ENCODE assay signal across 17 cellular contexts in the genomic region with DNA sequence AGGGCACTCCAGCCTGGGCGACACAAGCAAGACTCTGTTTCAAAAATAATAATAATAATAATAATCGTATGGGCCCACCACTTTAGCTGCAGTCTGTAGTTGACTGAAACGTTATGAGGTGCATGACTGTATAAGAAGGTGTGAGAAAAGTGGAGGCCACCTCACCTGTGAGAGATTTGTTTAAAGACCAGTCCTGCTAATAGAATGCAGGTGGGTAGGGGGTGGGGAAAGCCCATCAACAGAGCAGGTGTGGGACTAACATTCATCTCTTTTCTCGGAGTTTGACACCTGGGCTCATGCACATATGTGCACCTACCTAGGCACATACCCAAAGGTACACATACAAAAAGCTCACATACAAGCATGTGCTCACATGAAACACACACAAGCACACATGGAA.
DNase-seq lines count a peak whose midpoint lies in the region; ATAC-seq, FAIRE-seq and TF ChIP-seq lines count a peak whose summit lies in the region.
"Had no signal": no experiment of that assay in that cellular context is flagged by ENCODE, and none has a peak within 500 bp of the region (broad histone marks: within the 10 kb centered on the region; RNA-seq: fewer than 3 reads in every experiment).

No MANE protein-coding gene starts in this region.

- BruUV-seq in HepG2 (replicated peaks; lab: Mats Ljungman, UMichigan) = no TSS peak

- TF ChIP-seq RAD21 in HepG2 (CRISPR knock-in tag; IDR thresholded peaks at IDR 0.05) = no peak

- TF ChIP-seq EP300 in HepG2 (IDR thresholded peaks at IDR 0.05; ENCODE audit: low read depth in 2 of 2, low read length in 2 of 2) (no peak), HepG2 (CRISPR knock-in tag; IDR thresholded peaks at IDR 0.05; ENCODE audit: borderline replicate concordance) (no peak)

- no peaks in the 10 kb centered on the region for H3K9me1 ChIP-seq in keratinocyte (ENCODE audit: control insufficient read depth, extremely low read depth, insufficient read depth, low read length)

- H3K36me3 ChIP-seq in HepG2 (replicated peaks in 1 of 2; ENCODE audit: control insufficient read depth in 1 of 2, insufficient read depth in 2 of 2, low read length in 2 of 2) (no peaks in the 10 kb centered on the region), right lobe of liver (no peaks in the 10 kb centered on the region), body of pancreas (replicated peaks in 1 of 2; ENCODE audit: insufficient read depth in 1 of 2, low read depth in 2 of 2) (no peaks in the 10 kb centered on the region), keratinocyte (ENCODE audit: control insufficient read depth in 2 of 2, extremely low read depth in 1 of 2, insufficient read depth in 2 of 2, low read length in 2 of 2) (no peaks in the 10 kb centered on the region)

- H3K9ac ChIP-seq in HepG2 (ENCODE audit: insufficient read depth, low read depth, low read length) (no peak overlapping the region), keratinocyte (ENCODE audit: control insufficient read depth, extremely low read depth, insufficient read depth, low read length) (no peak overlapping the region)

- in situ Hi-C loops in HepG2 (cut with HindIII; ENCODE audit: extremely low pct_ligation_motif_present, low pct_unique_long_range_greater_than_20kb) = no loop called here

- 78% methylated on average over 4 of the region's 4 CpGs for WGBS in HepG2 (ENCODE audit: low lambda C conversion rate)
- 80% methylated on average over 4 of the region's 4 CpGs for WGBS in right lobe of liver (ENCODE audit: insufficient coverage, low coverage, low lambda C conversion rate, missing lambda C conversion rate)
- 36 to 48% methylated on average over 4 of the region's 4 CpGs for WGBS in body of pancreas, 2 donors

- H3K9me3 ChIP-seq in HepG2 (ENCODE audit: low read length) = no peaks in the 10 kb centered on the region
- H3K9me3 ChIP-seq in right lobe of liver = no peaks in the 10 kb centered on the region
- no peaks in the 10 kb centered on the region for H3K9me3 ChIP-seq in body of pancreas
- no peaks in the 10 kb centered on the region for H3K9me3 ChIP-seq in keratinocyte (ENCODE audit: control insufficient read depth, low read depth, low read length)

- dilution Hi-C loops in keratinocyte (cut with MboI; ENCODE audit: extremely low pct_ligation_motif_present, low sequenced_read_pairs) = no loop called here

- H3K4me1 ChIP-seq in HepG2 (ENCODE audit: insufficient read depth, low read length) (peaks cover 71% of the 10 kb centered on the region), right lobe of liver (peaks cover 0 to 40% (median 10%) of the 10 kb centered on the region in 4 donors), body of pancreas (peaks cover 53% of the 10 kb centered on the region), keratinocyte (ENCODE audit: control insufficient read depth, extremely low read depth, insufficient read depth, low read length) (peaks cover 32% of the 10 kb centered on the region)

- no peaks in the 10 kb centered on the region for H3K79me2 ChIP-seq in HepG2 (ENCODE audit: insufficient read depth, low read length)
- no peaks in the 10 kb centered on the region for H3K79me2 ChIP-seq in keratinocyte (ENCODE audit: control insufficient read depth, insufficient read depth, low read length)

- H3K4me2 ChIP-seq in HepG2 (ENCODE audit: low read depth, low read length) (no peak overlapping the region), keratinocyte (ENCODE audit: control insufficient read depth, extremely low read depth, insufficient read depth, low read depth, low read length) (no peak overlapping the region)

- CTCF ChIA-PET in HepG2 (lab: Yijun Ruan, JAX; ENCODE audit: low intra/inter-chr PET ratio, low total read pairs) = no interaction called here

- H4K20me1 ChIP-seq in HepG2 (ENCODE audit: insufficient read depth, low read length) = no peaks in the 10 kb centered on the region
- no peaks in the 10 kb centered on the region for H4K20me1 ChIP-seq in keratinocyte (ENCODE audit: control insufficient read depth, extremely low read depth, insufficient read depth, low read length)

- TF ChIP-seq CTCF in HepG2 (CRISPR knock-in tag; IDR thresholded peaks at IDR 0.05) = no peak
- no peak for TF ChIP-seq CTCF in right lobe of liver (IDR thresholded peaks at IDR 0.05)
- no peak for TF ChIP-seq CTCF in body of pancreas (IDR thresholded peaks at IDR 0.05)
- no peak for TF ChIP-seq CTCF in keratinocyte (optimal IDR thresholded peaks at IDR 0.05 in 1 of 3, IDR thresholded peaks at IDR 0.05 in 1 of 3, conservative IDR thresholded peaks at IDR 0.05 in 1 of 3; ENCODE audit: extremely low read depth in 1 of 3, insufficient read depth in 2 of 3, low read length in 3 of 3)

- no peak overlapping the region for H3K4me3 ChIP-seq in HepG2 (replicated peaks in 1 of 3; ENCODE audit: insufficient read depth in 1 of 3, low read depth in 2 of 3, low read length in 3 of 3)
- H3K4me3 ChIP-seq in right lobe of liver = no peak overlapping the region
- no peak overlapping the region for H3K4me3 ChIP-seq in body of pancreas
- no peak overlapping the region for H3K4me3 ChIP-seq in keratinocyte (ENCODE audit: control insufficient read depth in 2 of 3, extremely low read depth in 1 of 3, insufficient read depth in 2 of 3, low read depth in 1 of 3, low read length in 3 of 3)

- ATAC-seq in HepG2 (no peak), right lobe of liver (no peak), body of pancreas (no peak), GM21576 (IDR thresholded peaks at IDR 0.05; ENCODE audit: unreplicated experiment) (no peak)
- ATAC-seq: sciatic nerve had no signal

- H2AFZ ChIP-seq in HepG2 (ENCODE audit: low read length) = no peak overlapping the region
- no peak overlapping the region for H2AFZ ChIP-seq in keratinocyte (ENCODE audit: control insufficient read depth, low read length)

- DNase-seq in HepG2 (ENCODE audit: low spot score) = no peak
- no peak for DNase-seq in right lobe of liver
- peak; percentile 65 to 85 (median 78) for DNase-seq in body of pancreas
- no peak for DNase-seq in keratinocyte (ENCODE audit: low read depth, low spot score)
- no peak for DNase-seq in head of caudate nucleus
- no peak for DNase-seq in stimulated activated CD4-positive, alpha-beta T cell treated with anti-CD3 and anti-CD28 coated beads, Interleukin-1b, Interleukin-23, amount 100 ng/mL, for 48 hours
- no peak for DNase-seq in NCI-H69 (lab: John Stamatoyannopoulos, UW)
- DNase-seq: activated B cell treated with CpG ODN at 0.5 μM for 24 hours; activated CD4-positive, alpha-beta memory T cell treated with anti-CD3 and anti-CD28 coated beads for 36 hours; activated effector memory CD4-positive, alpha-beta T cell treated with anti-CD3 and anti-CD28 coated beads, Interleukin-2, amount 50 U/mL, for 16 hours; caudate nucleus; CD4-positive, alpha-beta memory T cell; GDM1; naive B cell; T-helper 9 cell had no signal

- no peak overlapping the region for H3K27ac ChIP-seq in HepG2 (ENCODE audit: extremely low read length, insufficient read depth, low read length)
- peak overlapping the region in 1 of 3 donors; percentile 82 for H3K27ac ChIP-seq in right lobe of liver
- H3K27ac ChIP-seq in body of pancreas = peak overlapping the region; percentile 84 to 100 (median 99)
- peak overlapping the region; percentile 54 for H3K27ac ChIP-seq in keratinocyte (ENCODE audit: control insufficient read depth, insufficient read depth, low read length)

- TF ChIP-seq POLR2A in HepG2 (IDR thresholded peaks at IDR 0.05; ENCODE audit: insufficient read depth in 1 of 2, low read depth in 2 of 2, low read length in 2 of 2) (no peak), right lobe of liver (IDR thresholded peaks at IDR 0.05) (no peak), body of pancreas (IDR thresholded peaks at IDR 0.05) (peak in 1 of 3 donors; percentile 23)

- intact Hi-C loops in HepG2 (cut with micrococcal nuclease; ENCODE audit: unreplicated experiment) (no loop called here), right lobe of liver (cut with DNase I) (no loop called here), body of pancreas (cut with DNase I) (no loop called here), head of caudate nucleus (cut with DNase I) (no loop called here)

- H3K27me3 ChIP-seq in HepG2 (ENCODE audit: control insufficient read depth in 1 of 2, insufficient read depth in 2 of 2, low read length in 2 of 2) (peaks cover 0 to 7% of the 10 kb centered on the region in 2 experiments; a peak in 1 of 5 replicates), right lobe of liver (no peaks in the 10 kb centered on the region), body of pancreas (no peaks in the 10 kb centered on the region), keratinocyte (ENCODE audit: control insufficient read depth, extremely low read depth, insufficient read depth, low read length) (no peaks in the 10 kb centered on the region)

- FAIRE-seq in HepG2 (lab: Jason Lieb, UNC) = no peak
- FAIRE-seq in keratinocyte (lab: Jason Lieb, UNC) = no peak

- POLR2A ChIA-PET in HepG2 (lab: Yijun Ruan, JAX) = interaction anchor here (1.3 to 4.0 kb wide), 6 partner anchors 9 to 68 kb away, joined by 3 to 42 read pairs (median 16); a partner anchor contains a TSS

TF ChIP-seq in HepG2, 621 proteins besides CTCF, POLR2A, EP300 and RAD21 (continues in another document):
- TF ChIP-seq SKI (IDR thresholded peaks at IDR 0.05; ENCODE audit: partially characterized antibody) = no peak
- TF ChIP-seq, protein P1, sequence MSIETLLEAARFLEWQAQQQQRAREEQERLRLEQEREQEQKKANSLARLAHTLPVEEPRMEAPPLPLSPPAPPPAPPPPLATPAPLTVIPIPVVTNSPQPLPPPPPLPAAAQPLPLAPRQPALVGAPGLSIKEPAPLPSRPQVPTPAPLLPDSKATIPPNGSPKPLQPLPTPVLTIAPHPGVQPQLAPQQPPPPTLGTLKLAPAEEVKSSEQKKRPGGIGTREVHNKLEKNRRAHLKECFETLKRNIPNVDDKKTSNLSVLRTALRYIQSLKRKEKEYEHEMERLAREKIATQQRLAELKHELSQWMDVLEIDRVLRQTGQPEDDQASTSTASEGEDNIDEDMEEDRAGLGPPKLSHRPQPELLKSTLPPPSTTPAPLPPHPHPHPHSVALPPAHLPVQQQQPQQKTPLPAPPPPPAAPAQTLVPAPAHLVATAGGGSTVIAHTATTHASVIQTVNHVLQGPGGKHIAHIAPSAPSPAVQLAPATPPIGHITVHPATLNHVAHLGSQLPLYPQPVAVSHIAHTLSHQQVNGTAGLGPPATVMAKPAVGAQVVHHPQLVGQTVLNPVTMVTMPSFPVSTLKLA (IDR thresholded peaks at IDR 0.05) = peak; percentile 63; the same call in 1 of the 2 replicates
- TF ChIP-seq DR1 (CRISPR knock-in tag; IDR thresholded peaks at IDR 0.05) = no peak

Comparison
In these comparisons a context has a peak if more than half of its experiments do, and no peak if none do; other contexts are left out.
1. DNase-seq: peak in body of pancreas (4 of 4); none in HepG2 (single experiment), right lobe of liver (0 of 3), keratinocyte (single experiment), head of caudate nucleus (0 of 42), stimulated activated CD4-positive, alpha-beta T cell treated with anti-CD3 and anti-CD28 coated beads, Interleukin-1b, Interleukin-23, amount 100 ng/mL, for 48 hours (single experiment) and NCI-H69 (single experiment).